Comparison of ENCODE assay signal across 15 cellular contexts in genomic region chr16:17205279-17206139, GRCh38.
DNase-seq lines count a peak whose midpoint lies in the region; ATAC-seq, FAIRE-seq and TF ChIP-seq lines count a peak whose summit lies in the region.
"Had no signal": no experiment of that assay in that cellular context is flagged by ENCODE, and none has a peak within 500 bp of the region (broad histone marks: within the 10 kb centered on the region; RNA-seq: fewer than 3 reads in every experiment).

No MANE protein-coding gene starts in this region.

- H3F3A ChIP-seq in SK-N-SH (replicated peaks; ENCODE audit: insufficient read depth): peaks cover 20% of the 10 kb centered on the region

- no peak for DNase-seq in SK-N-SH
- peak; percentile 3 for DNase-seq in NCI-H748 treated with DMSO at 0.1 percent for 48 hours (lab: John Stamatoyannopoulos, UW)
- peak; percentile 61 to 76 for DNase-seq in foreskin fibroblast
- no peak for DNase-seq in type B pancreatic cell (ENCODE audit: extremely low spot score, unreplicated experiment)
- DNase-seq in kidney: no peak
- no peak for DNase-seq in Peyer's patch
- no peak for DNase-seq in NCI-H146 (lab: John Stamatoyannopoulos, UW)
- DNase-seq: activated CD4-positive, alpha-beta T cell treated with anti-CD3 and anti-CD28 coated beads, Interleukin-2, amount 50 U/mL, for 1 hour; effector CD8-positive, alpha-beta T cell; immature natural killer cell; NCI-H226; stimulated activated CD4-positive, alpha-beta T cell treated with anti-CD3 and anti-CD28 coated beads, Interleukin-2, amount 100 ng/mL, for 48 hours had no signal

- H3K9me2 ChIP-seq in SK-N-SH: no peaks in the 10 kb centered on the region

- H3K4me3 Mint-ChIP-seq in type B pancreatic cell: peak overlapping the region; percentile 66
- H3K4me3 Mint-ChIP-seq: B cell, immature natural killer cell had no signal

- FAIRE-seq in kidney (lab: Jason Lieb, UNC): no peak

- H4K20me1 ChIP-seq in SK-N-SH (ENCODE audit: insufficient read depth): peaks cover 100% of the 10 kb centered on the region

- intact Hi-C loops in kidney (cut with DNase I): no loop called here

- H3K27ac ChIP-seq in SK-N-SH (ENCODE audit: low read depth in 2 of 2, low read length in 1 of 2): peak overlapping the region in 1 of 2 experiments; percentile 21; a peak in 1 of 4 replicates
- no peak overlapping the region for H3K27ac ChIP-seq in kidney (ENCODE audit: low read depth in 2 of 2, low read length in 2 of 2)
- H3K27ac ChIP-seq in Peyer's patch: no peak overlapping the region

- H3K4me1 Mint-ChIP-seq in type B pancreatic cell (ENCODE audit: unreplicated experiment): peaks cover 10% of the 10 kb centered on the region

- H3K9ac ChIP-seq in SK-N-SH (no peak overlapping the region), kidney (ENCODE audit: low read length in 2 of 2) (no peak overlapping the region)

- peaks cover 96% of the 10 kb centered on the region for H3K79me2 ChIP-seq in SK-N-SH (ENCODE audit: insufficient read depth)

- H3K4me1 ChIP-seq in SK-N-SH (ENCODE audit: control insufficient read depth in 1 of 2, insufficient read depth in 2 of 2, low read depth in 1 of 2, low read length in 1 of 2): peaks cover 0 to 7% of the 10 kb centered on the region in 2 experiments; a peak in 1 of 4 replicates
- peaks cover 0 to 4% of the 10 kb centered on the region in 2 donors for H3K4me1 ChIP-seq in kidney (ENCODE audit: control insufficient read depth in 1 of 2, insufficient read depth in 1 of 2, low read depth in 1 of 2, low read length in 2 of 2)
- no peaks in the 10 kb centered on the region for H3K4me1 ChIP-seq in Peyer's patch

- WGBS in SK-N-SH (ENCODE audit: low lambda C conversion rate): 54% methylated on average over 6 of the region's 6 CpGs

- TF ChIP-seq POLR2A in Peyer's patch (IDR thresholded peaks at IDR 0.05): no peak

- no peak overlapping the region for H3K4me2 ChIP-seq in SK-N-SH

- H3K9me3 ChIP-seq in SK-N-SH (no peaks in the 10 kb centered on the region), kidney (ENCODE audit: control insufficient read depth in 1 of 2, low read length in 2 of 2) (no peaks in the 10 kb centered on the region), Peyer's patch (no peaks in the 10 kb centered on the region)

- peak; percentile 88 for ATAC-seq in SK-N-SH treated with all-trans-retinoic acid at 6 μM for 48 hours
- ATAC-seq: activated naive CD4-positive, alpha-beta T cell treated with anti-CD3 and anti-CD28 coated beads, Interleukin-2, amount 50 U/mL, for 72 hours had no signal

- no peaks in the 10 kb centered on the region for H3K36me3 Mint-ChIP-seq in type B pancreatic cell
- H3K36me3 Mint-ChIP-seq: activated naive CD4-positive, alpha-beta T cell treated with anti-CD3 and anti-CD28 coated beads, Interleukin-2, amount 50 U/mL, for 72 hours had no signal

- no peak for TF ChIP-seq RAD21 in SK-N-SH (IDR thresholded peaks at IDR 0.05; ENCODE audit: low read length)

- H3K27me3 ChIP-seq in SK-N-SH (ENCODE audit: insufficient read depth) (no peaks in the 10 kb centered on the region), Peyer's patch (no peaks in the 10 kb centered on the region)

- H3K9me3 Mint-ChIP-seq in type B pancreatic cell: no peaks in the 10 kb centered on the region
- H3K9me3 Mint-ChIP-seq: activated naive CD4-positive, alpha-beta T cell treated with anti-CD3 and anti-CD28 coated beads, Interleukin-2, amount 50 U/mL, for 72 hours; immature natural killer cell had no signal

- no peaks in the 10 kb centered on the region for H3K27me3 Mint-ChIP-seq in type B pancreatic cell
- H3K27me3 Mint-ChIP-seq: B cell had no signal

- peak overlapping the region; percentile 76 for H3K27ac Mint-ChIP-seq in type B pancreatic cell
- H3K27ac Mint-ChIP-seq: activated naive CD4-positive, alpha-beta T cell treated with anti-CD3 and anti-CD28 coated beads, Interleukin-2, amount 50 U/mL, for 72 hours; B cell had no signal

- POLR2A ChIA-PET in SK-N-SH (lab: Yijun Ruan, JAX): no interaction called here

- no peak overlapping the region for H2AFZ ChIP-seq in SK-N-SH (ENCODE audit: low read depth)

- no peak for TF ChIP-seq EP300 in SK-N-SH (IDR thresholded peaks at IDR 0.05; ENCODE audit: borderline replicate concordance in 1 of 2, low read depth in 1 of 2, low read length in 1 of 2)

- H3K36me3 ChIP-seq in SK-N-SH (replicated peaks in 1 of 2; ENCODE audit: control insufficient read depth in 1 of 2, insufficient read depth in 2 of 2, low read length in 1 of 2): peaks cover 0 to 16% of the 10 kb centered on the region in 2 experiments
- no peaks in the 10 kb centered on the region for H3K36me3 ChIP-seq in kidney (ENCODE audit: control insufficient read depth in 1 of 2, insufficient read depth in 2 of 2, low read length in 2 of 2)
- peaks cover 0 to under 1% (median 0%) of the 10 kb centered on the region in 3 donors for H3K36me3 ChIP-seq in Peyer's patch

- CTCF ChIA-PET in SK-N-SH (lab: Yijun Ruan, JAX): interaction anchor here (1.1 to 2.5 kb wide), 2 partner anchors 11 to 263 kb away, joined by 4 to 9 read pairs; no protein-coding TSS in a partner anchor

- H3K4me3 ChIP-seq in SK-N-SH (ENCODE audit: low read depth in 2 of 2, low read length in 1 of 2) (no peak overlapping the region), foreskin fibroblast (ENCODE audit: low read depth in 1 of 2, low read length in 2 of 2) (no peak overlapping the region), kidney (ENCODE audit: low read length in 2 of 2) (no peak overlapping the region), Peyer's patch (no peak overlapping the region)

- TF ChIP-seq CTCF in SK-N-SH (IDR thresholded peaks at IDR 0.05) (no peak), foreskin fibroblast (IDR thresholded peaks at IDR 0.05; ENCODE audit: low read depth, low read length) (no peak), type B pancreatic cell (conservative IDR thresholded peaks at IDR 0.05) (no peak), kidney (IDR thresholded peaks at IDR 0.05; ENCODE audit: borderline replicate concordance, extremely low read depth, insufficient read depth) (no peak), Peyer's patch (IDR thresholded peaks at IDR 0.05) (no peak)

TF ChIP-seq in SK-N-SH treated with all-trans-retinoic acid at 6 μM for 48 hours, 23 proteins besides CTCF, POLR2A, EP300 and RAD21:
- no peak for TF ChIP-seq ZC3H10 (CRISPR knock-in tag; IDR thresholded peaks at IDR 0.05)
- TF ChIP-seq ESRRG (CRISPR knock-in tag; IDR thresholded peaks at IDR 0.05): no peak

TF ChIP-seq in SK-N-SH, 30 proteins besides CTCF, POLR2A, EP300 and RAD21 (continues in another document):
- no peak for TF ChIP-seq REST (IDR thresholded peaks at IDR 0.05; ENCODE audit: low read depth, low read length)
- TF ChIP-seq FOSL2 (IDR thresholded peaks at IDR 0.05; ENCODE audit: borderline replicate concordance, low read depth): no peak
- no peak for TF ChIP-seq FOXJ3 (CRISPR knock-in tag; IDR thresholded peaks at IDR 0.05)
- TF ChIP-seq GATA2 (CRISPR knock-in tag; IDR thresholded peaks at IDR 0.05): no peak
- TF ChIP-seq RFX5 (IDR thresholded peaks at IDR 0.05; ENCODE audit: low read length): no peak
- TF ChIP-seq EZH2phosphoT487 (IDR thresholded peaks at IDR 0.05; ENCODE audit: borderline replicate concordance, low read depth): no peak
- TF ChIP-seq POLR2AphosphoS5 (IDR thresholded peaks at IDR 0.05; ENCODE audit: low read depth, low read length): no peak
- no peak for TF ChIP-seq MEF2A (IDR thresholded peaks at IDR 0.05; ENCODE audit: borderline replicate concordance, low read depth)
- no peak for TF ChIP-seq RXRA (IDR thresholded peaks at IDR 0.05; ENCODE audit: borderline replicate concordance, low read depth)
- no peak for TF ChIP-seq JUND (IDR thresholded peaks at IDR 0.05)
- TF ChIP-seq NRF1 (IDR thresholded peaks at IDR 0.05; ENCODE audit: low read depth, low read length): no peak
- no peak for TF ChIP-seq TCF12 (IDR thresholded peaks at IDR 0.05)
- TF ChIP-seq SMC3 (IDR thresholded peaks at IDR 0.05; ENCODE audit: low read depth, low read length): no peak
- TF ChIP-seq IRF3 (IDR thresholded peaks at IDR 0.05; ENCODE audit: low read depth, low read length): no peak

Comparison
In these comparisons a context has a peak if more than half of its experiments do, and no peak if none do; other contexts are left out.
1. DNase-seq: peak in NCI-H748 treated with DMSO at 0.1 percent for 48 hours (single experiment) and foreskin fibroblast (2 of 2); none in SK-N-SH (single experiment), type B pancreatic cell (single experiment), kidney (single experiment), Peyer's patch (0 of 3) and NCI-H146 (single experiment).